In the genomic region with DNA sequence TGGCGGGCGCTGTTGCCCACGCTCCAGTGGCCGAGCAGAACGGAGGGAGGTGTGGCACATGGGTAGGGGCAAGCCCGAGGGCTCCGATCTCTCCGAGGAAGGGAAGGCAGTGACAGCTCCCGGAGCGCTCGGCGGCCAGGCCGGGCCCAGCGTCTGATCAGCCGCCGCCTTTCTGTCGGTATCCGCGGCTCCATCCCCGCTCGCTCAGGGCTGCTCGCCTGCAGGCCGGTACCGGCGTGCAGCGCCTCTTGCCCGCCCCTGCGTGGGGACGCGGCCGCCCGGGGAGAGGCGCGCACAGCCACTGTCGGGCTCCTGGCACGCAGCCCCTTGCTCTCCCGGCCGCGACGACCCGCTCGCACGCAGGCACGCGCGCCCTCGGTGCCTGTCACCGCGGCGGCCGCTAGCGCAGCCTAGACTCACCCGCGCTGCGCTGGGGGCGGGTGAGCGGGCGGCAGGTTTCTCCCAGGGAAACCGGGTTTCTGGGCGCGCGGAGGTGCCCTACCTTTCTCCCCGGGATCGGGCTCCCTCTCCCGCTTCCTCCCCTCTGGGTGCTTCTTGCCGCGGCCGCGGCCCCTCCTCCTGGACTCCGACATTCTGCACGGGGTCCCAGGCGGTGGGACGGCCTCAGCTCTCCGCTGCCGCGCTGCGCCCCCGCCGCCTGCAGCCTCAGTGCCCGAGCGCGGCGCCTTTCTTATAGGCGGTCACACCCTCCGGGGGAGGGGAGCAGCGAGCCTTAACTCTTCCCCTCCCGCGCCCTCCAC, we compare ENCODE assay signal across 1 cellular context.
TF ChIP-seq lines count a peak whose summit lies in the region.

No MANE protein-coding gene starts in this region.

TF ChIP-seq in HEK293, 187 proteins besides CTCF, POLR2A, EP300 and RAD21 (continued from another document):
- TF ChIP-seq ZNF280D (tag by site-specific recombination; IDR thresholded peaks at IDR 0.05): no peak
- TF ChIP-seq ZEB2 (tag by site-specific recombination; IDR thresholded peaks at IDR 0.05): peak; percentile 27; the same call in 1 of the 2 replicates
- no peak for TF ChIP-seq ZNF211 (tag by site-specific recombination; IDR thresholded peaks at IDR 0.05; ENCODE audit: low read depth)
- TF ChIP-seq PBX3 (CRISPR knock-in tag; IDR thresholded peaks at IDR 0.05): peak; percentile 72; the same call in 1 of the 2 replicates
- peak; percentile 91; the same call in 1 of the 2 replicates for TF ChIP-seq EGR2 (tag by site-specific recombination; IDR thresholded peaks at IDR 0.05; ENCODE audit: low read depth)
- peak; percentile 93 for TF ChIP-seq ZBTB26 (tag by site-specific recombination; optimal IDR thresholded peaks at IDR 0.05)
- TF ChIP-seq, protein P1, sequence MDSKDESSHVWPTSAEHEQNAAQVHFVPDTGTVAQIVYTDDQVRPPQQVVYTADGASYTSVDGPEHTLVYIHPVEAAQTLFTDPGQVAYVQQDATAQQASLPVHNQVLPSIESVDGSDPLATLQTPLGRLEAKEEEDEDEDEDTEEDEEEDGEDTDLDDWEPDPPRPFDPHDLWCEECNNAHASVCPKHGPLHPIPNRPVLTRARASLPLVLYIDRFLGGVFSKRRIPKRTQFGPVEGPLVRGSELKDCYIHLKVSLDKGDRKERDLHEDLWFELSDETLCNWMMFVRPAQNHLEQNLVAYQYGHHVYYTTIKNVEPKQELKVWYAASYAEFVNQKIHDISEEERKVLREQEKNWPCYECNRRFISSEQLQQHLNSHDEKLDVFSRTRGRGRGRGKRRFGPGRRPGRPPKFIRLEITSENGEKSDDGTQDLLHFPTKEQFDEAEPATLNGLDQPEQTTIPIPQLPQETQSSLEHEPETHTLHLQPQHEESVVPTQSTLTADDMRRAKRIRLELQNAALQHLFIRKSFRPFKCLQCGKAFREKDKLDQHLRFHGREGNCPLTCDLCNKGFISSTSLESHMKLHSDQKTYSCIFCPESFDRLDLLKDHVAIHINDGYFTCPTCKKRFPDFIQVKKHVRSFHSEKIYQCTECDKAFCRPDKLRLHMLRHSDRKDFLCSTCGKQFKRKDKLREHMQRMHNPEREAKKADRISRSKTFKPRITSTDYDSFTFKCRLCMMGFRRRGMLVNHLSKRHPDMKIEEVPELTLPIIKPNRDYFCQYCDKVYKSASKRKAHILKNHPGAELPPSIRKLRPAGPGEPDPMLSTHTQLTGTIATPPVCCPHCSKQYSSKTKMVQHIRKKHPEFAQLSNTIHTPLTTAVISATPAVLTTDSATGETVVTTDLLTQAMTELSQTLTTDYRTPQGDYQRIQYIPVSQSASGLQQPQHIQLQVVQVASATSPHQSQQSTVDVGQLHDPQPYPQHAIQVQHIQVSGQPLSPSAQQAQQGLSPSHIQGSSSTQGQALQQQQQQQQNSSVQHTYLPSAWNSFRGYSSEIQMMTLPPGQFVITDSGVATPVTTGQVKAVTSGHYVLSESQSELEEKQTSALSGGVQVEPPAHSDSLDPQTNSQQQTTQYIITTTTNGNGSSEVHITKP (tag by site-specific recombination; IDR thresholded peaks at IDR 0.05): peak; percentile 97
- 0 out of 2 replicates have a peak, but pooled peaks have one; percentile 15 for TF ChIP-seq ZNF501 (tag by site-specific recombination; IDR thresholded peaks at IDR 0.05)
- TF ChIP-seq ZFP69B (tag by site-specific recombination; IDR thresholded peaks at IDR 0.05): no peak
- TF ChIP-seq HIC1 (tag by site-specific recombination; IDR thresholded peaks at IDR 0.05): no peak
- TF ChIP-seq PATZ1 (tag by site-specific recombination; IDR thresholded peaks at IDR 0.05): peak; percentile 79; the same call in 1 of the 2 replicates
- TF ChIP-seq KLF16 (tag by site-specific recombination; IDR thresholded peaks at IDR 0.05): peak; percentile 65
- no peak for TF ChIP-seq ZNF792 (tag by site-specific recombination; IDR thresholded peaks at IDR 0.05)
- TF ChIP-seq ZNF843 (tag by site-specific recombination; IDR thresholded peaks at IDR 0.05): no peak
- TF ChIP-seq, protein P2, sequence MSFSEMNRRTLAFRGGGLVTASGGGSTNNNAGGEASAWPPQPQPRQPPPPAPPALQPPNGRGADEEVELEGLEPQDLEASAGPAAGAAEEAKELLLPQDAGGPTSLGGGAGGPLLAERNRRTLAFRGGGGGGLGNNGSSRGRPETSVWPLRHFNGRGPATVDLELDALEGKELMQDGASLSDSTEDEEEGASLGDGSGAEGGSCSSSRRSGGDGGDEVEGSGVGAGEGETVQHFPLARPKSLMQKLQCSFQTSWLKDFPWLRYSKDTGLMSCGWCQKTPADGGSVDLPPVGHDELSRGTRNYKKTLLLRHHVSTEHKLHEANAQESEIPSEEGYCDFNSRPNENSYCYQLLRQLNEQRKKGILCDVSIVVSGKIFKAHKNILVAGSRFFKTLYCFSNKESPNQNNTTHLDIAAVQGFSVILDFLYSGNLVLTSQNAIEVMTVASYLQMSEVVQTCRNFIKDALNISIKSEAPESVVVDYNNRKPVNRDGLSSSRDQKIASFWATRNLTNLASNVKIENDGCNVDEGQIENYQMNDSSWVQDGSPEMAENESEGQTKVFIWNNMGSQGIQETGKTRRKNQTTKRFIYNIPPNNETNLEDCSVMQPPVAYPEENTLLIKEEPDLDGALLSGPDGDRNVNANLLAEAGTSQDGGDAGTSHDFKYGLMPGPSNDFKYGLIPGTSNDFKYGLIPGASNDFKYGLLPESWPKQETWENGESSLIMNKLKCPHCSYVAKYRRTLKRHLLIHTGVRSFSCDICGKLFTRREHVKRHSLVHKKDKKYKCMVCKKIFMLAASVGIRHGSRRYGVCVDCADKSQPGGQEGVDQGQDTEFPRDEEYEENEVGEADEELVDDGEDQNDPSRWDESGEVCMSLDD (tag by site-specific recombination; IDR thresholded peaks at IDR 0.05): peak; percentile 17; the same call in 1 of the 2 replicates
- TF ChIP-seq PRDM1 (tag by site-specific recombination; IDR thresholded peaks at IDR 0.05): peak; percentile 40; the same call in 1 of the 2 replicates
- TF ChIP-seq SP7 (tag by site-specific recombination; IDR thresholded peaks at IDR 0.05): peak; percentile 61
- TF ChIP-seq ZNF155 (tag by site-specific recombination; IDR thresholded peaks at IDR 0.05): no peak
- peak; percentile 18; the same call in 1 of the 2 replicates for TF ChIP-seq ZNF777 (tag by site-specific recombination; IDR thresholded peaks at IDR 0.05; ENCODE audit: borderline replicate concordance)
- peak; percentile 41 for TF ChIP-seq SP2 (tag by site-specific recombination; IDR thresholded peaks at IDR 0.05)
- TF ChIP-seq KLF9 (tag by site-specific recombination; IDR thresholded peaks at IDR 0.05; ENCODE audit: low read depth): peak; percentile 79
- peak; percentile 65; the same call in 1 of the 2 replicates for TF ChIP-seq SP3 (tag by site-specific recombination; IDR thresholded peaks at IDR 0.05)
- TF ChIP-seq ZNF423 (tag by site-specific recombination; IDR thresholded peaks at IDR 0.05): no peak; the same call in 1 of the 2 replicates
- TF ChIP-seq, protein P3, sequence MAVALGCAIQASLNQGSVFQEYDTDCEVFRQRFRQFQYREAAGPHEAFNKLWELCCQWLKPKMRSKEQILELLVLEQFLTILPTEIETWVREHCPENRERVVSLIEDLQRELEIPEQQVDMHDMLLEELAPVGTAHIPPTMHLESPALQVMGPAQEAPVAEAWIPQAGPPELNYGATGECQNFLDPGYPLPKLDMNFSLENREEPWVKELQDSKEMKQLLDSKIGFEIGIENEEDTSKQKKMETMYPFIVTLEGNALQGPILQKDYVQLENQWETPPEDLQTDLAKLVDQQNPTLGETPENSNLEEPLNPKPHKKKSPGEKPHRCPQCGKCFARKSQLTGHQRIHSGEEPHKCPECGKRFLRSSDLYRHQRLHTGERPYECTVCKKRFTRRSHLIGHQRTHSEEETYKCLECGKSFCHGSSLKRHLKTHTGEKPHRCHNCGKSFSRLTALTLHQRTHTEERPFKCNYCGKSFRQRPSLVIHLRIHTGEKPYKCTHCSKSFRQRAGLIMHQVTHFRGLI (tag by site-specific recombination; IDR thresholded peaks at IDR 0.05): 0 out of 2 replicates have a peak, but pooled peaks have one; percentile 14
- TF ChIP-seq ZNF394 (tag by site-specific recombination; IDR thresholded peaks at IDR 0.05; ENCODE audit: borderline replicate concordance): 0 out of 2 replicates have a peak, but pooled peaks have one; percentile 6
- peak; percentile 71 for TF ChIP-seq KLF17 (tag by site-specific recombination; IDR thresholded peaks at IDR 0.05)
- TF ChIP-seq SETDB1 (IDR thresholded peaks at IDR 0.05; ENCODE audit: insufficient read length, low read length): no peak
- TF ChIP-seq ZNF24 (tag by site-specific recombination; IDR thresholded peaks at IDR 0.05): 0 out of 2 replicates have a peak, but pooled peaks have one; percentile 12
- no peak for TF ChIP-seq ZNF664 (tag by site-specific recombination; IDR thresholded peaks at IDR 0.05)
- TF ChIP-seq ZBTB20 (tag by site-specific recombination; IDR thresholded peaks at IDR 0.05): peak; percentile 61; the same call in 1 of the 2 replicates
- peak; percentile 52; the same call in 1 of the 2 replicates for TF ChIP-seq KLF7 (tag by site-specific recombination; IDR thresholded peaks at IDR 0.05; ENCODE audit: borderline replicate concordance)
